In the genomic region with DNA sequence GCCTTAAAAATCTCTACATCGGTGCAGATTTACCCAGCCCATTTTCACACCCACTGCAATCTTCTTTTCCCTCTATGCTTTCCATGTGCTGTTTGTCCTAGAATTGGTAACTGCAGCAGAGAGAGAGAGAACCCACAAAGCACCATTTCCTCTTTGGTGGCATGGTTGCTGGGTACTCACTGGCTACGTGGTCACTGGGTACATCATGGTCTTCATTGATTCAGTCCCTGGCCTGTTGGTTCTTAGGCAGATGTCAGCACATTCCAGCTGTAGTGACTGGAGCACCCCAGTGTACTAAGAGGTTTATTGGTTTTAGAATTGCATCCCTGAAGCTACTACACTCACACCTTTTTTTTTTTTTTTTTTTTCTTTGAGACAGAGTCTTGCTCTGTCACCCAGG, we compare ENCODE assay signal across 15 cellular contexts.
"Had no signal": no experiment of that assay in that cellular context is flagged by ENCODE, and none has a peak within 500 bp of the region (broad histone marks: within the 10 kb centered on the region; RNA-seq: fewer than 3 reads in every experiment).

No MANE protein-coding gene starts in this region.

- ATAC-seq: left ventricle myocardium superior; naive thymus-derived CD8-positive, alpha-beta T cell; SK-N-SH treated with all-trans-retinoic acid at 6 μM for 48 hours had no signal

- H3K4me3 Mint-ChIP-seq: activated B cell treated with CpG ODN at 0.5 μM for 24 hours; activated CD4-positive, alpha-beta T cell treated with anti-CD3 and anti-CD28 coated beads, Interleukin-2, amount 10 ng/mL, durations not matched to agents 24 days and 14 days; brain; naive thymus-derived CD8-positive, alpha-beta T cell had no signal

- H3K27me3 Mint-ChIP-seq: activated B cell treated with CpG ODN at 0.5 μM for 24 hours; activated CD4-positive, alpha-beta T cell treated with anti-CD3 and anti-CD28 coated beads, Interleukin-2, amount 10 ng/mL, durations not matched to agents 24 days and 14 days; brain; naive thymus-derived CD8-positive, alpha-beta T cell had no signal

- DNase-seq: activated B cell treated with CpG ODN at 0.5 μM for 24 hours; activated CD4-positive, alpha-beta T cell treated with anti-CD3 and anti-CD28 coated beads, Interleukin-2, amount 10 ng/mL, durations not matched to agents 24 days and 14 days; activated effector memory CD4-positive, alpha-beta T cell treated with Interleukin-2 at 50 U/mL for 16 hours; activated naive CD4-positive, alpha-beta T cell treated with anti-CD3 and anti-CD28 coated beads, Interleukin-2, amount 50 U/mL, for 16 hours; amygdala; central memory CD4-positive, alpha-beta T cell; colonic mucosa; esophagus squamous epithelium; left ventricle myocardium superior; mesenchymal stem cell; naive thymus-derived CD8-positive, alpha-beta T cell; stimulated activated CD4-positive, alpha-beta T cell treated with anti-CD3 and anti-CD28 coated beads, Interleukin-1b, Interleukin-23, amount 100 ng/mL, for 48 hours; transverse colon had no signal

- H3K27ac Mint-ChIP-seq: activated B cell treated with CpG ODN at 0.5 μM for 24 hours had no signal
